Comparison of ENCODE assay signal across 9 cellular contexts in the genomic region with DNA sequence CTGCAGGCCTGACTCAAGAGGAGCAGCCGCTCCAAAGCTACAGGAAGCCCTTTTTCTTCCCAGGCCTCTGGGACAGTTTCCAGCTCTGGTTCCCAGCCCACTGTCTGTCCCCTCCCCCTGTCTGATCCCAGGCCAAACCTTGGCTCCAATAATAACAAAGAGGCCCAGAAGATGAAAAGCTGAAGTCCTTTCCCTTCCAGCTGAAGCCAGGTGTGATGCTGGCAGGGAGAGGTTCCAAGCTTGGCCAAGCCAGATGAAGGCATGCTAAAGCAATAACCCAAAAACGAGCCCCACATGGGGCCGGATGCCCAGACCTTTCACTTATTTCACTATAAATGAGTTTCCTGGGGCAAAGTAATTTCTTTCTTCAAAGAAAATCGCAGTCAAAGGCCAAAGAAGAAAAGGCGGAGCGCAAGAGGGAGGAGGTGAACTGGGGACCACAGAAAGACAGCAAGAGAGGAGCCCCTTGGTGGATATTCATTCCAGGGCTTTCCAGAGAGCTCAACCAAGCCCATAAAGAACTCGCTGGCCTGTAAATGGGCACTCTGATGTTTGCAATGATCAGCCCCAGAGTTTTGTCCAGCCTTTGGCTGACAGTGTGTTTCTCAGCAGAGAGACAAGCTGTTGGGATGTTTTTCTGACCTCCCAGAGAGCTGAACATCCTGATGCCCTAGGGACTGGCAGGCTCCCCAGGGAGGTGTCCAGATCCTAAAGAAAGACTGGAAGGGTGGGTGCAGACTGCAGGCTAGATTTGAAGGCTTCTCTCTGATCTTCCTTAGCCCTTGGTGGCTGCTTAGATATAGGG.
DNase-seq lines count a peak whose midpoint lies in the region; ATAC-seq and TF ChIP-seq lines count a peak whose summit lies in the region.
"Had no signal": no experiment of that assay in that cellular context is flagged by ENCODE, and none has a peak within 500 bp of the region (broad histone marks: within the 10 kb centered on the region; RNA-seq: fewer than 3 reads in every experiment).

No MANE protein-coding gene starts in this region.

- H3K4me3 ChIP-seq in dorsolateral prefrontal cortex = peak overlapping the region in 2 of 59 donors; percentile 9 to 38
- H3K4me3 ChIP-seq in lower lobe of right lung = no peak overlapping the region
- H3K4me3 ChIP-seq in upper lobe of right lung = no peak overlapping the region

- DNase-seq in DMS79 treated with DMSO at 0.1 percent for 48 hours (lab: John Stamatoyannopoulos, UW) = peak; percentile 25
- DNase-seq in DMS79 (lab: John Stamatoyannopoulos, UW) = no peak
- peak in 9 of 10 donors; percentile 11 to 69 (median 48) for DNase-seq in dorsolateral prefrontal cortex
- DNase-seq in lower lobe of right lung = no peak
- DNase-seq in upper lobe of right lung = no peak
- DNase-seq in NK-92 (lab: John Stamatoyannopoulos, UW; ENCODE audit: unreplicated experiment) = no peak
- no peak for DNase-seq in activated CD8-positive, alpha-beta memory T cell treated with anti-CD3 and anti-CD28 coated beads, Interleukin-2, amount 50 U/mL, for 4 hours
- DNase-seq: naive thymus-derived CD4-positive, alpha-beta T cell had no signal

- H3K27me3 ChIP-seq in dorsolateral prefrontal cortex (no peaks in the 10 kb centered on the region), lower lobe of right lung (ENCODE audit: low read depth) (no peaks in the 10 kb centered on the region), upper lobe of right lung (no peaks in the 10 kb centered on the region)

- intact Hi-C loops in dorsolateral prefrontal cortex (cut with DNase I) (no loop called here), lower lobe of right lung (cut with DNase I) (no loop called here), upper lobe of right lung (cut with DNase I) (no loop called here)

- ATAC-seq in lower lobe of right lung = peak; percentile 39 to 61
- ATAC-seq in upper lobe of right lung = peak; percentile 67
- ATAC-seq in HG02623 (IDR thresholded peaks at IDR 0.05; ENCODE audit: unreplicated experiment) = no peak
- ATAC-seq: naive thymus-derived CD4-positive, alpha-beta T cell had no signal

- TF ChIP-seq CTCF in dorsolateral prefrontal cortex (IDR thresholded peaks at IDR 0.05 in 54 of 56, conservative IDR thresholded peaks at IDR 0.05 in 2 of 56; ENCODE audit: low read depth in 1 of 56, partially characterized antibody in 56 of 56) (no peak), lower lobe of right lung (IDR thresholded peaks at IDR 0.05) (no peak), upper lobe of right lung (IDR thresholded peaks at IDR 0.05) (no peak)

- H3K27ac ChIP-seq in dorsolateral prefrontal cortex = peak overlapping the region in 51 of 59 donors; percentile 3 to 80 (median 61)
- H3K27ac ChIP-seq in lower lobe of right lung = peak overlapping the region; percentile 57
- peak overlapping the region; percentile 62 for H3K27ac ChIP-seq in upper lobe of right lung

- H3K4me1 ChIP-seq in lower lobe of right lung (peaks cover 30% of the 10 kb centered on the region), upper lobe of right lung (peaks cover 11% of the 10 kb centered on the region)

- no peaks in the 10 kb centered on the region for H3K36me3 ChIP-seq in lower lobe of right lung
- no peaks in the 10 kb centered on the region for H3K36me3 ChIP-seq in upper lobe of right lung

- H3K9me3 ChIP-seq in lower lobe of right lung = no peaks in the 10 kb centered on the region
- H3K9me3 ChIP-seq in upper lobe of right lung = no peaks in the 10 kb centered on the region

Comparison
In these comparisons a context has a peak if more than half of its experiments do, and no peak if none do; other contexts are left out.
1. DNase-seq: peak in DMS79 treated with DMSO at 0.1 percent for 48 hours (single experiment) and dorsolateral prefrontal cortex (9 of 10); none in DMS79 (single experiment), lower lobe of right lung (single experiment), upper lobe of right lung (single experiment), NK-92 (single experiment) and activated CD8-positive, alpha-beta memory T cell treated with anti-CD3 and anti-CD28 coated beads, Interleukin-2, amount 50 U/mL, for 4 hours (single experiment).
2. Peak in every context shown above with its lines, with median percentiles within 50 percentile points of each other: H3K27ac ChIP-seq.